Comparison of ENCODE assay signal across 36 cellular contexts in genomic region chr1:162385702-162386101, GRCh38. TPM values are rescaled to one million over a fixed set of nuclear protein-coding genes. Genes with fewer than 3 reads are reported as not detected.
"Had no signal": no experiment of that assay in that cellular context is flagged by ENCODE, and none has a peak within 500 bp of the region (broad histone marks: within the 10 kb centered on the region; RNA-seq: fewer than 3 reads in every experiment).

No MANE protein-coding gene starts in this region.

- H3K4me2 ChIP-seq: hepatocyte, smooth muscle cell had no signal

- H3K79me2 ChIP-seq: hepatocyte had no signal

- H3K4me1 ChIP-seq: adrenal gland, gastrocnemius medialis, right atrium auricular region had no signal

- H3K9me3 ChIP-seq: adrenal gland, gastrocnemius medialis, right atrium auricular region, upper lobe of right lung had no signal

- H2AFZ ChIP-seq: hepatocyte had no signal

- H3K27ac Mint-ChIP-seq: activated CD4-positive, alpha-beta T cell treated with anti-CD3 and anti-CD28 coated beads for 36 hours; activated CD8-positive, alpha-beta T cell treated with anti-CD3 and anti-CD28 coated beads, Interleukin-2, amount 10 ng/mL, durations not matched to agents 7 days and 5 days; activated naive CD4-positive, alpha-beta T cell treated with anti-CD3 and anti-CD28 coated beads for 36 hours; activated naive CD8-positive, alpha-beta T cell treated with anti-CD3 and anti-CD28 coated beads for 36 hours; activated T-helper 1 cell treated with anti-CD3 and anti-CD28 coated beads, Interleukin-12 subunit alpha, Interleukin-12 subunit beta, Interleukin-2, Interleukin-4 antibody, amounts not matched to agents 30 ng/mL and 10 ng/mL and 1 ng/mL, durations not matched to agents 14 hours and 24 hours and 36 hours; mesothelial cell of epicardium; naive B cell; stimulated activated memory B cell treated with anti-CD40 and anti-IgM and Interleukin-4, amounts not matched to agents 10 μg/mL and 1 μg/mL and 100 μg/mL, for 72 hours had no signal

- DNase-seq: activated CD4-positive, alpha-beta T cell treated with anti-CD3 and anti-CD28 coated beads for 36 hours; activated CD4-positive, CD25-positive, alpha-beta regulatory T cell; activated CD8-positive, alpha-beta T cell treated with anti-CD3 and anti-CD28 coated beads, Interleukin-2, amount 10 ng/mL, durations not matched to agents 7 days and 5 days; activated effector memory CD4-positive, alpha-beta T cell treated with anti-CD3 and anti-CD28 coated beads, Interleukin-2, amount 50 U/mL, for 16 hours; activated naive CD4-positive, alpha-beta T cell treated with anti-CD3 and anti-CD28 coated beads for 36 hours; activated naive CD8-positive, alpha-beta T cell treated with anti-CD3 and anti-CD28 coated beads for 36 hours; activated T-cell treated with anti-CD3 and anti-CD28 coated beads, Interleukin-2, amount 50 U/mL, for 1 hour; adrenal gland; brain microvascular endothelial cell; gastrocnemius medialis; left cardiac atrium; mammary epithelial cell; naive B cell; occipital lobe; stimulated activated CD4-positive, alpha-beta T cell treated with anti-CD3 and anti-CD28 coated beads, Interleukin-1b, Interleukin-23, amount 100 ng/mL, for 48 hours; stimulated activated CD4-positive, alpha-beta T cell treated with anti-CD3 and anti-CD28 coated beads, Interleukin-4, amount 100 ng/mL, for 4 hours; stimulated activated CD8-positive, alpha-beta memory T cell treated with anti-CD3 and anti-CD28 coated beads, Interleukin-4, amount 100 ng/mL, for 48 hours; stimulated activated naive CD8-positive, alpha-beta T cell treated with anti-CD3 and anti-CD28 coated beads, Interleukin-15, amount 100 ng/mL, for 72 hours; substantia nigra; T-helper 2 cell; upper lobe of right lung had no signal

- H3K27ac ChIP-seq: adrenal gland, brain microvascular endothelial cell, gastrocnemius medialis, hepatocyte, right atrium auricular region, upper lobe of right lung had no signal

- H3K4me3 Mint-ChIP-seq: activated CD4-positive, alpha-beta T cell treated with anti-CD3 and anti-CD28 coated beads for 36 hours; activated CD8-positive, alpha-beta T cell treated with anti-CD3 and anti-CD28 coated beads, Interleukin-2, amount 10 ng/mL, durations not matched to agents 7 days and 5 days; activated naive CD4-positive, alpha-beta T cell treated with anti-CD3 and anti-CD28 coated beads for 36 hours; activated naive CD8-positive, alpha-beta T cell treated with anti-CD3 and anti-CD28 coated beads for 36 hours; activated T-helper 1 cell treated with anti-CD3 and anti-CD28 coated beads, Interleukin-12 subunit alpha, Interleukin-12 subunit beta, Interleukin-2, Interleukin-4 antibody, amounts not matched to agents 30 ng/mL and 10 ng/mL and 1 ng/mL, durations not matched to agents 14 hours and 24 hours and 36 hours; mesothelial cell of epicardium; naive B cell; stimulated activated memory B cell treated with anti-CD40 and anti-IgM and Interleukin-4, amounts not matched to agents 10 μg/mL and 1 μg/mL and 100 μg/mL, for 72 hours; stimulated activated naive CD8-positive, alpha-beta T cell treated with anti-CD3 and anti-CD28 coated beads, Interleukin-15, amount 100 ng/mL, for 72 hours had no signal

- H3K36me3 ChIP-seq: adrenal gland, brain microvascular endothelial cell, gastrocnemius medialis, right atrium auricular region, upper lobe of right lung had no signal

- H3K4me1 Mint-ChIP-seq: activated CD4-positive, alpha-beta T cell treated with anti-CD3 and anti-CD28 coated beads for 36 hours; activated naive CD8-positive, alpha-beta T cell treated with anti-CD3 and anti-CD28 coated beads for 36 hours had no signal

- H3K27me3 Mint-ChIP-seq: stimulated activated memory B cell treated with anti-CD40 and anti-IgM and Interleukin-4, amounts not matched to agents 10 μg/mL and 1 μg/mL and 100 μg/mL, for 72 hours had no signal

- H3K27me3 ChIP-seq: adrenal gland, brain microvascular endothelial cell, hepatocyte, right atrium auricular region, upper lobe of right lung had no signal

- H3K9me3 Mint-ChIP-seq: activated naive CD4-positive, alpha-beta T cell treated with anti-CD3 and anti-CD28 coated beads for 36 hours; activated naive CD8-positive, alpha-beta T cell treated with anti-CD3 and anti-CD28 coated beads for 36 hours; activated T-helper 1 cell treated with anti-CD3 and anti-CD28 coated beads, Interleukin-12 subunit alpha, Interleukin-12 subunit beta, Interleukin-2, Interleukin-4 antibody, amounts not matched to agents 30 ng/mL and 10 ng/mL and 1 ng/mL, durations not matched to agents 14 hours and 24 hours and 36 hours; mesothelial cell of epicardium; stimulated activated memory B cell treated with anti-CD40 and anti-IgM and Interleukin-4, amounts not matched to agents 10 μg/mL and 1 μg/mL and 100 μg/mL, for 72 hours; stimulated activated naive CD8-positive, alpha-beta T cell treated with anti-CD3 and anti-CD28 coated beads, Interleukin-15, amount 100 ng/mL, for 72 hours had no signal

- H3K4me3 ChIP-seq: adrenal gland, gastrocnemius medialis, hepatocyte, right atrium auricular region, smooth muscle cell, upper lobe of right lung had no signal

- H3K36me3 Mint-ChIP-seq: activated naive CD8-positive, alpha-beta T cell treated with anti-CD3 and anti-CD28 coated beads for 36 hours; naive B cell; stimulated activated memory B cell treated with anti-CD40 and anti-IgM and Interleukin-4, amounts not matched to agents 10 μg/mL and 1 μg/mL and 100 μg/mL, for 72 hours had no signal

RNA-seq across cellular contexts. Expression of gene C1orf226, which starts 4.2 kb away (rescaled TPM):
- total RNA-seq: activated CD8-positive, alpha-beta T cell treated with anti-CD3 and anti-CD28 coated beads, Interleukin-2, amount 10 ng/mL, durations not matched to agents 7 days and 5 days; activated T-helper 1 cell treated with anti-CD3 and anti-CD28 coated beads, Interleukin-12 subunit alpha, Interleukin-12 subunit beta, Interleukin-2, Interleukin-4 antibody, amounts not matched to agents 30 ng/mL and 10 ng/mL and 1 ng/mL, durations not matched to agents 14 hours and 24 hours and 36 hours had no signal

RNA-seq across cellular contexts. Expression of gene SPATA46, which starts 9.0 kb away (rescaled TPM):
- total RNA-seq: activated CD4-positive, alpha-beta T cell treated with anti-CD3 and anti-CD28 coated beads for 36 hours; activated CD8-positive, alpha-beta T cell treated with anti-CD3 and anti-CD28 coated beads, Interleukin-2, amount 10 ng/mL, durations not matched to agents 7 days and 5 days; activated naive CD4-positive, alpha-beta T cell treated with anti-CD3 and anti-CD28 coated beads for 36 hours; activated naive CD8-positive, alpha-beta T cell treated with anti-CD3 and anti-CD28 coated beads for 36 hours; activated T-helper 1 cell treated with anti-CD3 and anti-CD28 coated beads, Interleukin-12 subunit alpha, Interleukin-12 subunit beta, Interleukin-2, Interleukin-4 antibody, amounts not matched to agents 30 ng/mL and 10 ng/mL and 1 ng/mL, durations not matched to agents 14 hours and 24 hours and 36 hours; adrenal gland; astrocyte; cardiac septum; chondrocyte; epithelial cell of proximal tubule; hepatocyte; left cardiac atrium; liver; mammary epithelial cell; mesothelial cell of epicardium; occipital lobe; pulmonary artery endothelial cell; right atrium auricular region; smooth muscle cell; upper lobe of right lung had no signal
- polyA plus RNA-seq: adrenal gland, hepatocyte, keratinocyte, mammary epithelial cell, neural cell, smooth muscle cell, thymus had no signal

RNA-seq across cellular contexts. Expression of gene SH2D1B, which starts 26.2 kb away (rescaled TPM):
- total RNA-seq: activated CD4-positive, alpha-beta T cell treated with anti-CD3 and anti-CD28 coated beads for 36 hours; activated CD8-positive, alpha-beta T cell treated with anti-CD3 and anti-CD28 coated beads, Interleukin-2, amount 10 ng/mL, durations not matched to agents 7 days and 5 days; activated naive CD4-positive, alpha-beta T cell treated with anti-CD3 and anti-CD28 coated beads for 36 hours; activated naive CD8-positive, alpha-beta T cell treated with anti-CD3 and anti-CD28 coated beads for 36 hours; astrocyte; cardiac septum; chondrocyte; hepatocyte; mammary epithelial cell; mesothelial cell of epicardium; occipital lobe; pulmonary artery endothelial cell; smooth muscle cell had no signal
- polyA plus RNA-seq: hepatocyte, keratinocyte, neural cell, smooth muscle cell had no signal
